Comparison of ENCODE assay signal across 6 cellular contexts in genomic region chr17:66632716-66633115, GRCh38.
"Had no signal": no experiment of that assay in that cellular context is flagged by ENCODE, and none has a peak within 500 bp of the region (broad histone marks: within the 10 kb centered on the region; RNA-seq: fewer than 3 reads in every experiment).

No MANE protein-coding gene starts in this region.

- DNase-seq: cerebellar nuclear complex; effector memory CD8-positive, alpha-beta T cell; hippocampal formation; mesendoderm; thyroid gland had no signal

- H3K27ac Mint-ChIP-seq: dendritic cell treated with granulocyte-macrophage colony-stimulating factor and Interleukin-4, amounts not matched to agents 40 ng/mL and 50 ng/mL, for 4 days; effector memory CD8-positive, alpha-beta T cell had no signal

- H3K4me3 Mint-ChIP-seq: dendritic cell treated with granulocyte-macrophage colony-stimulating factor and Interleukin-4, amounts not matched to agents 40 ng/mL and 50 ng/mL, for 4 days; effector memory CD8-positive, alpha-beta T cell had no signal

- H3K9me3 Mint-ChIP-seq: dendritic cell treated with granulocyte-macrophage colony-stimulating factor and Interleukin-4, amounts not matched to agents 40 ng/mL and 50 ng/mL, for 4 days; effector memory CD8-positive, alpha-beta T cell had no signal

- H3K27me3 Mint-ChIP-seq: dendritic cell treated with granulocyte-macrophage colony-stimulating factor and Interleukin-4, amounts not matched to agents 40 ng/mL and 50 ng/mL, for 4 days; effector memory CD8-positive, alpha-beta T cell had no signal
